Comparison of ENCODE assay signal across 1 cellular context in genomic region chr3:72991522-72991921, GRCh38.
TF ChIP-seq lines count a peak whose summit lies in the region.

No MANE protein-coding gene starts in this region.

TF ChIP-seq in K562, 482 proteins besides CTCF, POLR2A, EP300 and RAD21 (continued from another document):
- TF ChIP-seq ZNF780A (CRISPR knock-in tag; IDR thresholded peaks at IDR 0.05) (no peak), THRB (CRISPR knock-in tag; conservative IDR thresholded peaks at IDR 0.05) (no peak), ZNF134 (CRISPR knock-in tag; conservative IDR thresholded peaks at IDR 0.05) (no peak), CCNT2 (IDR thresholded peaks at IDR 0.05; ENCODE audit: borderline replicate concordance, extremely low read depth, insufficient read length, low read depth, low read length) (no peak), HDAC6 (IDR thresholded peaks at IDR 0.05; ENCODE audit: low read depth, low read length) (no peak), SMARCA5 (IDR thresholded peaks at IDR 0.05) (no peak), ZKSCAN8 (CRISPR knock-in tag; IDR thresholded peaks at IDR 0.05) (no peak), ZNF253 (CRISPR knock-in tag; conservative IDR thresholded peaks at IDR 0.05) (no peak)
- TF ChIP-seq, protein P1, sequence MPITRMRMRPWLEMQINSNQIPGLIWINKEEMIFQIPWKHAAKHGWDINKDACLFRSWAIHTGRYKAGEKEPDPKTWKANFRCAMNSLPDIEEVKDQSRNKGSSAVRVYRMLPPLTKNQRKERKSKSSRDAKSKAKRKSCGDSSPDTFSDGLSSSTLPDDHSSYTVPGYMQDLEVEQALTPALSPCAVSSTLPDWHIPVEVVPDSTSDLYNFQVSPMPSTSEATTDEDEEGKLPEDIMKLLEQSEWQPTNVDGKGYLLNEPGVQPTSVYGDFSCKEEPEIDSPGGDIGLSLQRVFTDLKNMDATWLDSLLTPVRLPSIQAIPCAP (CRISPR knock-in tag; IDR thresholded peaks at IDR 0.05; ENCODE audit: borderline replicate concordance) = no peak
